20 cellular contexts compared by ENCODE assay signal in genomic region chr22:46895753-46896152, GRCh38.
DNase-seq lines count a peak whose midpoint lies in the region; TF ChIP-seq lines count a peak whose summit lies in the region.
"Had no signal": no experiment of that assay in that cellular context is flagged by ENCODE, and none has a peak within 500 bp of the region (broad histone marks: within the 10 kb centered on the region; RNA-seq: fewer than 3 reads in every experiment).

No MANE protein-coding gene starts in this region.

- no peak overlapping the region for H3K27ac ChIP-seq in endodermal cell (ENCODE audit: low read depth, low read length)
- H3K27ac ChIP-seq in trophoblast cell (ENCODE audit: low read depth, low read length), result no peak overlapping the region
- H3K27ac ChIP-seq: hepatocyte, WERI-Rb-1 had no signal

- no peak overlapping the region for H3K4ac ChIP-seq in trophoblast cell (ENCODE audit: low read depth, low read length)

- H3K14ac ChIP-seq in trophoblast cell (ENCODE audit: low read length), result no peak overlapping the region

- no peaks in the 10 kb centered on the region for H3K27me3 Mint-ChIP-seq in endodermal cell (ENCODE audit: insufficient read depth)
- H3K27me3 Mint-ChIP-seq: activated CD8-positive, alpha-beta T cell treated with anti-CD3 and anti-CD28 coated beads for 36 hours; natural killer cell treated with Interleukin-12 subunit alpha and Interleukin-12 subunit beta and Interleukin-15 and Interleukin-18, amount 100 ng/mL, for 72 hours; T-cell had no signal

- peaks cover 50% of the 10 kb centered on the region for H3K36me3 Mint-ChIP-seq in endodermal cell (ENCODE audit: low read depth)

- WGBS in endodermal cell (ENCODE audit: insufficient coverage in 1 of 2, insufficient read length in 1 of 2), 2 experiments, result 95 to 99% methylated on average over 11 of the region's 11 CpGs
- WGBS in trophoblast cell (ENCODE audit: extremely low coverage, insufficient coverage, insufficient read length), result no CpG with 5 or more reads among the region's 11 CpGs

- no peaks in the 10 kb centered on the region for H3K79me1 ChIP-seq in trophoblast cell (ENCODE audit: low read length)

- peaks cover 43% of the 10 kb centered on the region for H3K36me3 ChIP-seq in endodermal cell (ENCODE audit: control insufficient read depth, insufficient read depth, low read length)
- H3K36me3 ChIP-seq in trophoblast cell (ENCODE audit: control insufficient read depth in 1 of 2, insufficient read depth in 2 of 2, low read length in 2 of 2), result peaks cover 2 to 12% of the 10 kb centered on the region in 2 experiments
- H3K36me3 ChIP-seq: WERI-Rb-1 had no signal

- H2BK5ac ChIP-seq in trophoblast cell (ENCODE audit: low read depth, low read length, poor library complexity), result no peak overlapping the region

- no peaks in the 10 kb centered on the region for H3K9me3 Mint-ChIP-seq in endodermal cell
- H3K9me3 Mint-ChIP-seq: activated CD8-positive, alpha-beta T cell treated with anti-CD3 and anti-CD28 coated beads for 36 hours; activated T-cell treated with anti-CD3 and anti-CD28 coated beads, Interleukin-2, amount 50 U/mL, for 72 hours; natural killer cell treated with Interleukin-12 subunit alpha and Interleukin-12 subunit beta and Interleukin-15 and Interleukin-18, amount 100 ng/mL, for 72 hours; T-cell had no signal

- H3K9me3 ChIP-seq in endodermal cell (ENCODE audit: control insufficient read depth, low read length) (no peaks in the 10 kb centered on the region), trophoblast cell (ENCODE audit: insufficient read depth, low read depth, low read length) (peaks cover 2% of the 10 kb centered on the region)

- no peaks in the 10 kb centered on the region for H3K4me1 Mint-ChIP-seq in endodermal cell

- H3K4me3 ChIP-seq in endodermal cell (ENCODE audit: low read length) (no peak overlapping the region), trophoblast cell (ENCODE audit: low read depth, low read length) (no peak overlapping the region)
- H3K4me3 ChIP-seq: hepatocyte had no signal

- no peak overlapping the region for H2BK12ac ChIP-seq in trophoblast cell (ENCODE audit: low read length)

- H4K12ac ChIP-seq in trophoblast cell (ENCODE audit: low read depth, low read length), result no peak overlapping the region

- H3K18ac ChIP-seq in trophoblast cell (ENCODE audit: low read length), result no peak overlapping the region

- peak; percentile 12 for DNase-seq in activated effector memory CD4-positive, alpha-beta T cell treated with anti-CD3 and anti-CD28 coated beads, Interleukin-2, amount 50 U/mL, for 16 hours
- no peak for DNase-seq in activated effector memory CD4-positive, alpha-beta T cell treated with Interleukin-2 at 50 U/mL for 16 hours
- DNase-seq in OCI-M1 (lab: John Stamatoyannopoulos, UW) (peak; percentile 1), endodermal cell (peak; percentile 26), pons (ENCODE audit: low spot score) (peak; percentile 6), NCI-H510A (lab: John Stamatoyannopoulos, UW) (no peak), trophoblast cell (no peak), midbrain (lab: John Stamatoyannopoulos, UW) (no peak)
- DNase-seq: activated CD8-positive, alpha-beta T cell treated with anti-CD3 and anti-CD28 coated beads for 36 hours; activated T-cell treated with anti-CD3 and anti-CD28 coated beads, Interleukin-2, amount 50 U/mL, for 72 hours; C1 segment of cervical spinal cord; cortex of kidney; GF-D8; mesendoderm; NCI-H2029 treated with DMSO at 0.1 percent for 48 hours; NCI-H524; T-cell; WERI-Rb-1 had no signal

- H3K27me3 ChIP-seq in endodermal cell (ENCODE audit: control insufficient read depth, insufficient read depth, low read length, poor library complexity, severe bottlenecking), result no peaks in the 10 kb centered on the region
- H3K27me3 ChIP-seq in trophoblast cell (ENCODE audit: insufficient read depth, low read length), result no peaks in the 10 kb centered on the region
- H3K27me3 ChIP-seq: hepatocyte had no signal

- H3K4me2 ChIP-seq in trophoblast cell (ENCODE audit: low read length), result no peak overlapping the region
- H3K4me2 ChIP-seq: hepatocyte had no signal

- no peak overlapping the region for H4K91ac ChIP-seq in trophoblast cell (ENCODE audit: low read depth, low read length)

- H2AFZ ChIP-seq in trophoblast cell (ENCODE audit: insufficient read depth, low read length, poor library complexity), result no peak overlapping the region
- H2AFZ ChIP-seq: hepatocyte had no signal

- no peak overlapping the region for H3K27ac Mint-ChIP-seq in endodermal cell
- H3K27ac Mint-ChIP-seq: activated CD8-positive, alpha-beta T cell treated with anti-CD3 and anti-CD28 coated beads for 36 hours; natural killer cell treated with Interleukin-12 subunit alpha and Interleukin-12 subunit beta and Interleukin-15 and Interleukin-18, amount 100 ng/mL, for 72 hours had no signal

- H3K4me1 ChIP-seq in endodermal cell (ENCODE audit: control insufficient read depth, insufficient read depth, low read length), result no peaks in the 10 kb centered on the region
- H3K4me1 ChIP-seq in trophoblast cell (ENCODE audit: control insufficient read depth in 1 of 2, insufficient read depth in 2 of 2, low read length in 2 of 2), result no peaks in the 10 kb centered on the region

- H3K9ac ChIP-seq in endodermal cell (ENCODE audit: extremely low read depth, low read length, poor library complexity, severe bottlenecking), result no peak overlapping the region
- no peak overlapping the region for H3K9ac ChIP-seq in trophoblast cell (ENCODE audit: low read length)

- no peak overlapping the region for H3K23ac ChIP-seq in trophoblast cell (ENCODE audit: low read length)

- H3K4me3 Mint-ChIP-seq in endodermal cell, result no peak overlapping the region
- H3K4me3 Mint-ChIP-seq: activated CD8-positive, alpha-beta T cell treated with anti-CD3 and anti-CD28 coated beads for 36 hours; activated T-cell treated with anti-CD3 and anti-CD28 coated beads, Interleukin-2, amount 50 U/mL, for 72 hours; natural killer cell treated with Interleukin-12 subunit alpha and Interleukin-12 subunit beta and Interleukin-15 and Interleukin-18, amount 100 ng/mL, for 72 hours; T-cell had no signal

- H2BK120ac ChIP-seq in trophoblast cell (ENCODE audit: insufficient read depth, low read length, poor library complexity), result no peak overlapping the region

- H3K79me2 ChIP-seq in trophoblast cell (ENCODE audit: control insufficient read depth, insufficient read depth, low read length, poor library complexity), result no peaks in the 10 kb centered on the region
- H3K79me2 ChIP-seq: hepatocyte had no signal

- no peak for TF ChIP-seq CTCF in endodermal cell (conservative IDR thresholded peaks at IDR 0.05)

- H2AK5ac ChIP-seq in trophoblast cell (ENCODE audit: low read length), result no peak overlapping the region

- no peak overlapping the region for H4K8ac ChIP-seq in trophoblast cell (ENCODE audit: low read depth, low read length)

Comparison
In these comparisons a context has a peak if more than half of its experiments do, and no peak if none do; other contexts are left out.
1. DNase-seq: peak in activated effector memory CD4-positive, alpha-beta T cell treated with anti-CD3 and anti-CD28 coated beads, Interleukin-2, amount 50 U/mL, for 16 hours (single experiment), OCI-M1 (single experiment), endodermal cell (single experiment) and pons (single experiment); none in activated effector memory CD4-positive, alpha-beta T cell treated with Interleukin-2 at 50 U/mL for 16 hours (single experiment), NCI-H510A (single experiment), trophoblast cell (0 of 2) and midbrain (single experiment).